Comparison of ENCODE assay signal across 17 cellular contexts in the genomic region with DNA sequence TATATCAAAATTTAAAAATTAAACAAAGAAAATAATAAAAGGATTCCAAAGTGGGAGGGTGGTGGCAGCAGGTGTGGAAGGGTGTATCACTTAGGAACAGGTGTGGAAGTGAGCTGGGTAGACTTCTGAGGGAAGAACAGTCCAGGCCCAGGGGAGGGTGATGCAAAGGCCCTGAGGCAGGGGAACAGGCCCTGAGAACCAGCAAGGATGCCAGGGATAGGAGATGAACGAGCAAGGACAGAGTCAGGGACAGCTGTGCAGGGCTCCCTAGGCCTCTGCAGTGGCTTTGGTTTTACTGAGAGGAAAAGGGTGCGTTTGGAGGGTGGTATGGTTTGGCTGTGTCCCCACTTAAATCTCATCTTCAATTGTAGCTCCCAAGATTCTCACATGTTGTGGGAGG. TPM values are rescaled to one million over a fixed set of nuclear protein-coding genes. Genes with fewer than 3 reads are reported as not detected.
DNase-seq lines count a peak whose midpoint lies in the region; ATAC-seq and TF ChIP-seq lines count a peak whose summit lies in the region.
"Had no signal": no experiment of that assay in that cellular context is flagged by ENCODE, and none has a peak within 500 bp of the region (broad histone marks: within the 10 kb centered on the region; RNA-seq: fewer than 3 reads in every experiment).

No MANE protein-coding gene starts in this region.

- intact Hi-C loops in upper lobe of right lung (cut with DNase I): no loop called here
- intact Hi-C loops in activated CD4-positive, alpha-beta memory T cell treated with anti-CD3 and anti-CD28 coated beads for 36 hours (cut with micrococcal nuclease): no loop called here

- no peaks in the 10 kb centered on the region for H3K27me3 ChIP-seq in upper lobe of right lung
- H3K27me3 ChIP-seq: BLaER1 treated with 17β-estradiol and CSF1 and Interleukin-3, amounts not matched to agents 10 nM and 100 nM had no signal

- peaks cover 8% of the 10 kb centered on the region for H3K27me3 Mint-ChIP-seq in activated CD4-positive, alpha-beta memory T cell treated with anti-CD3 and anti-CD28 coated beads for 36 hours

- ATAC-seq in left lobe of liver (no peak), upper lobe of right lung (no peak)
- ATAC-seq: CD8-positive, alpha-beta T cell; GM12878 had no signal

- H3K4me3 ChIP-seq in HEK293 (ENCODE audit: low read depth, low read length) (no peak overlapping the region), coronary artery (no peak overlapping the region), upper lobe of right lung (no peak overlapping the region)
- H3K4me3 ChIP-seq: BLaER1 treated with 17β-estradiol and CSF1 and Interleukin-3, amounts not matched to agents 10 nM and 100 nM; GM12878 had no signal

- H3K27ac ChIP-seq in HEK293 (ENCODE audit: extremely low read depth, low read depth, low read length): no peak overlapping the region
- H3K27ac ChIP-seq in coronary artery: no peak overlapping the region
- H3K27ac ChIP-seq in upper lobe of right lung: no peak overlapping the region
- H3K27ac ChIP-seq: BLaER1 treated with 17β-estradiol and CSF1 and Interleukin-3, amounts not matched to agents 10 nM and 100 nM; HL-60 had no signal

- no peak overlapping the region for H3K27ac Mint-ChIP-seq in activated CD4-positive, alpha-beta memory T cell treated with anti-CD3 and anti-CD28 coated beads for 36 hours
- H3K27ac Mint-ChIP-seq: B cell; CD8-positive, alpha-beta T cell; H9 had no signal

- H3K9me3 Mint-ChIP-seq in activated CD4-positive, alpha-beta memory T cell treated with anti-CD3 and anti-CD28 coated beads for 36 hours: peaks cover 22% of the 10 kb centered on the region

- H3K4me1 Mint-ChIP-seq in activated CD4-positive, alpha-beta memory T cell treated with anti-CD3 and anti-CD28 coated beads for 36 hours (ENCODE audit: low read depth): no peaks in the 10 kb centered on the region
- H3K4me1 Mint-ChIP-seq: B cell had no signal

- H3K36me3 Mint-ChIP-seq in activated CD4-positive, alpha-beta memory T cell treated with anti-CD3 and anti-CD28 coated beads for 36 hours: peaks cover 5% of the 10 kb centered on the region

- POLR2A ChIA-PET in HEK293 (lab: Yijun Ruan, JAX): no interaction called here
- POLR2A ChIA-PET in activated CD4-positive, alpha-beta memory T cell treated with anti-CD3 and anti-CD28 coated beads for 36 hours (lab: Charles Lee): no interaction called here

- no peaks in the 10 kb centered on the region for H3K9me3 ChIP-seq in HEK293 (ENCODE audit: control insufficient read depth, insufficient read depth, low read depth, low read length)
- H3K9me3 ChIP-seq in upper lobe of right lung: no peaks in the 10 kb centered on the region

- H3K36me3 ChIP-seq in HEK293 (ENCODE audit: control insufficient read depth in 2 of 2, insufficient read depth in 1 of 2, low read length in 2 of 2) (no peaks in the 10 kb centered on the region), upper lobe of right lung (no peaks in the 10 kb centered on the region)

- H3K4me1 ChIP-seq in HEK293 (ENCODE audit: control insufficient read depth, insufficient read depth, low read length): no peaks in the 10 kb centered on the region
- H3K4me1 ChIP-seq in upper lobe of right lung: no peaks in the 10 kb centered on the region

- DNase-seq in coronary artery (ENCODE audit: low spot score) (peak; percentile 54), left lobe of liver (ENCODE audit: low spot score) (peak; percentile 11), upper lobe of right lung (peak; percentile 4), NCI-H748 (lab: John Stamatoyannopoulos, UW; ENCODE audit: unreplicated experiment) (no peak)
- no peak for DNase-seq in activated CD4-positive, alpha-beta memory T cell treated with anti-CD3 and anti-CD28 coated beads for 36 hours
- DNase-seq: Calu3; CD8-positive, alpha-beta T cell; DMS79 treated with DMSO at 0.1 percent for 48 hours; GF-D8; GOT3; H9 had no signal

- no peak overlapping the region for H3K4me3 Mint-ChIP-seq in activated CD4-positive, alpha-beta memory T cell treated with anti-CD3 and anti-CD28 coated beads for 36 hours
- H3K4me3 Mint-ChIP-seq: B cell; CD8-positive, alpha-beta T cell; H9 had no signal

- TF ChIP-seq CTCF in HEK293 (tag by site-specific recombination; IDR thresholded peaks at IDR 0.05) (no peak), coronary artery (IDR thresholded peaks at IDR 0.05) (no peak), upper lobe of right lung (IDR thresholded peaks at IDR 0.05) (no peak)

- CTCF ChIA-PET in HEK293 (lab: Yijun Ruan, JAX): no interaction called here
- CTCF ChIA-PET in activated CD4-positive, alpha-beta memory T cell treated with anti-CD3 and anti-CD28 coated beads for 36 hours (lab: Charles Lee): no interaction called here

TF ChIP-seq in HEK293, 187 proteins besides CTCF, POLR2A, EP300 and RAD21:
- TF ChIP-seq ZNF623 (tag by site-specific recombination; IDR thresholded peaks at IDR 0.05): peak; percentile 81
- TF ChIP-seq ZSCAN5A (tag by site-specific recombination; IDR thresholded peaks at IDR 0.05): no peak

RNA-seq across cellular contexts. Expression of gene RAET1E, which starts 9.4 kb away (rescaled TPM):
- total RNA-seq in left lobe of liver (not detected), upper lobe of right lung (0.96 TPM)
- not detected for total RNA-seq in activated CD4-positive, alpha-beta memory T cell treated with anti-CD3 and anti-CD28 coated beads for 36 hours
- total RNA-seq: B cell; Calu3; CD8-positive, alpha-beta T cell; GM12878; H9 had no signal

RNA-seq across cellular contexts. Expression of gene RAET1G, which starts 15.6 kb away (rescaled TPM):
- total RNA-seq in left lobe of liver (not detected), upper lobe of right lung (1.2 TPM)
- total RNA-seq in activated CD4-positive, alpha-beta memory T cell treated with anti-CD3 and anti-CD28 coated beads for 36 hours: not detected
- total RNA-seq: B cell; CD8-positive, alpha-beta T cell; GM12878; H9 had no signal

RNA-seq across cellular contexts. Expression of gene ULBP2, which starts 34.5 kb away (rescaled TPM):
- total RNA-seq in left lobe of liver: 0.18 TPM
- total RNA-seq in upper lobe of right lung: 2.3 TPM
- total RNA-seq in activated CD4-positive, alpha-beta memory T cell treated with anti-CD3 and anti-CD28 coated beads for 36 hours: 1 to 10 TPM in 1 of 2 experiments, under 1 TPM in 1; 0.90 to 1.2 TPM
- total RNA-seq: B cell, H9 had no signal

RNA-seq across cellular contexts. Expression of gene LRP11, which starts 43.2 kb away (rescaled TPM):
- total RNA-seq in left lobe of liver (11.1 TPM), upper lobe of right lung (51.1 TPM)
- 1 to 10 TPM; 6.7 to 7.2 TPM for total RNA-seq in activated CD4-positive, alpha-beta memory T cell treated with anti-CD3 and anti-CD28 coated beads for 36 hours

RNA-seq across cellular contexts. Expression of gene ULBP1, which starts 56.4 kb away (rescaled TPM):
- total RNA-seq in left lobe of liver (0.08 TPM), upper lobe of right lung (1.2 TPM)
- 1 to 10 TPM; 1.8 to 2.2 TPM for total RNA-seq in activated CD4-positive, alpha-beta memory T cell treated with anti-CD3 and anti-CD28 coated beads for 36 hours
- total RNA-seq: GM12878, HT1080 had no signal

Comparison
In these comparisons a context has a peak if more than half of its experiments do, and no peak if none do; other contexts are left out.
1. DNase-seq: peak in coronary artery (single experiment), left lobe of liver (single experiment) and upper lobe of right lung (single experiment); none in activated CD4-positive, alpha-beta memory T cell treated with anti-CD3 and anti-CD28 coated beads for 36 hours (single experiment) and NCI-H748 (single experiment).